ENCODE assay signal across 26 cellular contexts in genomic region chr10:11898033-11898371, GRCh38.
A peak's percentile ranks its signal among the peaks of the same experiment; 100 is the strongest.
DNase-seq lines count a peak whose midpoint lies in the region; ATAC-seq and TF ChIP-seq lines count a peak whose summit lies in the region.
"Had no signal": no experiment of that assay in that cellular context is flagged by ENCODE, and none has a peak within 500 bp of the region (broad histone marks: within the 10 kb centered on the region; RNA-seq: fewer than 3 reads in every experiment).

No MANE protein-coding gene starts in this region.

- H3K36me3 Mint-ChIP-seq in activated T-helper 17 cell treated with anti-CD3 and anti-CD28 coated beads, Interleukin-2, amount 50 U/mL, for 72 hours (ENCODE audit: low read depth): no peaks in the 10 kb centered on the region
- H3K36me3 Mint-ChIP-seq in naive thymus-derived CD4-positive, alpha-beta T cell: no peaks in the 10 kb centered on the region
- no peaks in the 10 kb centered on the region for H3K36me3 Mint-ChIP-seq in activated naive CD4-positive, alpha-beta T cell treated with anti-CD3 and anti-CD28 coated beads for 36 hours (ENCODE audit: low read depth)
- H3K36me3 Mint-ChIP-seq: activated naive CD4-positive, alpha-beta T cell treated with anti-CD3 and anti-CD28 coated beads, Interleukin-2, amount 50 U/mL, for 72 hours; CD4-positive, CD25-positive, alpha-beta regulatory T cell; naive thymus-derived CD8-positive, alpha-beta T cell had no signal

- TF ChIP-seq CTCF in right lobe of liver (IDR thresholded peaks at IDR 0.05): no peak
- no peak for TF ChIP-seq CTCF in thyroid gland (IDR thresholded peaks at IDR 0.05)

- WGBS in right lobe of liver (ENCODE audit: insufficient coverage, low coverage, low lambda C conversion rate, missing lambda C conversion rate): 59% methylated on average over 3 of the region's 3 CpGs
- WGBS in thyroid gland, 2 donors: 71 to 75% methylated on average over 3 of the region's 3 CpGs

- peaks cover 23% of the 10 kb centered on the region for H3K4me1 ChIP-seq in HUES6 (ENCODE audit: control insufficient read depth, insufficient read depth, low read length)
- H3K4me1 ChIP-seq in right lobe of liver: peaks cover 0 to 35% (median 15%) of the 10 kb centered on the region in 4 donors
- H3K4me1 ChIP-seq in thyroid gland: peaks cover 16 to 23% of the 10 kb centered on the region in 2 donors
- no peaks in the 10 kb centered on the region for H3K4me1 ChIP-seq in naive thymus-derived CD4-positive, alpha-beta T cell (ENCODE audit: control insufficient read depth in 2 of 2, insufficient read depth in 2 of 2, low read length in 2 of 2)
- H3K4me1 ChIP-seq: right atrium auricular region had no signal

- peaks cover 6% of the 10 kb centered on the region for H3K27me3 Mint-ChIP-seq in activated T-helper 17 cell treated with anti-CD3 and anti-CD28 coated beads, Interleukin-2, amount 50 U/mL, for 72 hours
- no peaks in the 10 kb centered on the region for H3K27me3 Mint-ChIP-seq in naive thymus-derived CD4-positive, alpha-beta T cell
- H3K27me3 Mint-ChIP-seq in activated naive CD4-positive, alpha-beta T cell treated with anti-CD3 and anti-CD28 coated beads for 36 hours (ENCODE audit: low read depth): no peaks in the 10 kb centered on the region
- H3K27me3 Mint-ChIP-seq: CD4-positive, CD25-positive, alpha-beta regulatory T cell had no signal

- H3K27ac Mint-ChIP-seq in activated T-helper 17 cell treated with anti-CD3 and anti-CD28 coated beads, Interleukin-2, amount 50 U/mL, for 72 hours: peak overlapping the region; percentile 6
- H3K27ac Mint-ChIP-seq in naive thymus-derived CD4-positive, alpha-beta T cell: no peak overlapping the region
- no peak overlapping the region for H3K27ac Mint-ChIP-seq in activated naive CD4-positive, alpha-beta T cell treated with anti-CD3 and anti-CD28 coated beads for 36 hours
- H3K27ac Mint-ChIP-seq: naive thymus-derived CD8-positive, alpha-beta T cell had no signal

- ATAC-seq in activated T-helper 17 cell treated with anti-CD3 and anti-CD28 coated beads, Interleukin-2, amount 50 U/mL, for 72 hours (replicated peaks): no peak
- ATAC-seq in right lobe of liver (no peak), HG03135 (IDR thresholded peaks at IDR 0.05; ENCODE audit: unreplicated experiment) (no peak)
- ATAC-seq in naive thymus-derived CD4-positive, alpha-beta T cell: no peak
- ATAC-seq: activated naive CD4-positive, alpha-beta T cell treated with anti-CD3 and anti-CD28 coated beads, Interleukin-2, amount 50 U/mL, for 72 hours; naive thymus-derived CD8-positive, alpha-beta T cell had no signal

- DNase-seq in right lobe of liver (no peak), thyroid gland (no peak)
- DNase-seq in naive thymus-derived CD4-positive, alpha-beta T cell: no peak
- no peak for DNase-seq in activated naive CD4-positive, alpha-beta T cell treated with anti-CD3 and anti-CD28 coated beads for 36 hours
- DNase-seq: anterior cingulate cortex; CD4-positive, CD25-positive, alpha-beta regulatory T cell; DMS 273 treated with DMSO at 0.1 percent for 48 hours; dorsolateral prefrontal cortex; head of caudate nucleus; left cardiac atrium; naive thymus-derived CD8-positive, alpha-beta T cell; NCI-H2171 treated with DMSO at 0.1 percent for 48 hours; NCI-H524; ovary; stimulated activated CD4-positive, alpha-beta T cell treated with anti-CD3 and anti-CD28 coated beads, Interleukin-12 subunit alpha, Interleukin-12 subunit beta, amount 100 ng/mL, for 4 hours; stimulated activated CD4-positive, alpha-beta T cell treated with anti-CD3 and anti-CD28 coated beads, Interleukin-4, amount 100 ng/mL, for 4 hours; stimulated activated naive CD4-positive, alpha-beta T cell; T-helper 2 cell; WERI-Rb-1 had no signal

- H3K36me3 ChIP-seq in HUES6 (ENCODE audit: control insufficient read depth, insufficient read depth, low read length) (no peaks in the 10 kb centered on the region), right lobe of liver (no peaks in the 10 kb centered on the region), thyroid gland (no peaks in the 10 kb centered on the region)
- no peaks in the 10 kb centered on the region for H3K36me3 ChIP-seq in naive thymus-derived CD4-positive, alpha-beta T cell (ENCODE audit: control insufficient read depth in 2 of 3, insufficient read depth in 3 of 3, low read length in 3 of 3)
- H3K36me3 ChIP-seq: ovary, right atrium auricular region, thoracic aorta, WERI-Rb-1 had no signal

- POLR2A ChIA-PET in naive thymus-derived CD4-positive, alpha-beta T cell (lab: Charles Lee): no interaction called here

- H3K9ac ChIP-seq in HUES6 (ENCODE audit: low read length): peak overlapping the region; percentile 34
- H3K9ac ChIP-seq: SK-N-SH had no signal

- peaks cover 6% of the 10 kb centered on the region for H3K4me1 Mint-ChIP-seq in activated T-helper 17 cell treated with anti-CD3 and anti-CD28 coated beads, Interleukin-2, amount 50 U/mL, for 72 hours
- peaks cover 0 to 2% (median 0%) of the 10 kb centered on the region in 7 donors for H3K4me1 Mint-ChIP-seq in naive thymus-derived CD4-positive, alpha-beta T cell
- H3K4me1 Mint-ChIP-seq in activated naive CD4-positive, alpha-beta T cell treated with anti-CD3 and anti-CD28 coated beads for 36 hours (ENCODE audit: low read depth): no peaks in the 10 kb centered on the region

- H3K9me3 ChIP-seq in HUES6 (ENCODE audit: control insufficient read depth, insufficient read depth, low read depth, low read length): no peaks in the 10 kb centered on the region
- H3K9me3 ChIP-seq in right lobe of liver: no peaks in the 10 kb centered on the region
- H3K9me3 ChIP-seq in thyroid gland: no peaks in the 10 kb centered on the region
- H3K9me3 ChIP-seq in naive thymus-derived CD4-positive, alpha-beta T cell (ENCODE audit: control insufficient read depth in 2 of 3, low read length in 3 of 3): no peaks in the 10 kb centered on the region
- H3K9me3 ChIP-seq: ovary, right atrium auricular region, SK-N-SH, thoracic aorta had no signal

- H3K9me3 Mint-ChIP-seq in activated T-helper 17 cell treated with anti-CD3 and anti-CD28 coated beads, Interleukin-2, amount 50 U/mL, for 72 hours: no peaks in the 10 kb centered on the region
- no peaks in the 10 kb centered on the region for H3K9me3 Mint-ChIP-seq in naive thymus-derived CD4-positive, alpha-beta T cell
- H3K9me3 Mint-ChIP-seq in activated naive CD4-positive, alpha-beta T cell treated with anti-CD3 and anti-CD28 coated beads for 36 hours: no peaks in the 10 kb centered on the region
- H3K9me3 Mint-ChIP-seq: activated naive CD4-positive, alpha-beta T cell treated with anti-CD3 and anti-CD28 coated beads, Interleukin-2, amount 50 U/mL, for 72 hours; naive thymus-derived CD8-positive, alpha-beta T cell had no signal

- H3K4me3 Mint-ChIP-seq in activated T-helper 17 cell treated with anti-CD3 and anti-CD28 coated beads, Interleukin-2, amount 50 U/mL, for 72 hours: no peak overlapping the region
- no peak overlapping the region for H3K4me3 Mint-ChIP-seq in naive thymus-derived CD4-positive, alpha-beta T cell
- no peak overlapping the region for H3K4me3 Mint-ChIP-seq in activated naive CD4-positive, alpha-beta T cell treated with anti-CD3 and anti-CD28 coated beads for 36 hours
- H3K4me3 Mint-ChIP-seq: naive thymus-derived CD8-positive, alpha-beta T cell had no signal

- no peak overlapping the region for H3K27ac ChIP-seq in HUES6 (ENCODE audit: low read depth, low read length)
- H3K27ac ChIP-seq in right lobe of liver: peak overlapping the region; percentile 75 to 91 (median 76)
- peak overlapping the region; percentile 75 to 97 (median 96) for H3K27ac ChIP-seq in thyroid gland
- no peak overlapping the region for H3K27ac ChIP-seq in naive thymus-derived CD4-positive, alpha-beta T cell (ENCODE audit: low read depth, low read length)
- H3K27ac ChIP-seq: dorsolateral prefrontal cortex, ovary, right atrium auricular region, thoracic aorta, WERI-Rb-1 had no signal

- TF ChIP-seq POLR2A in right lobe of liver (IDR thresholded peaks at IDR 0.05): peak; percentile 15
- TF ChIP-seq POLR2A in thyroid gland (IDR thresholded peaks at IDR 0.05): no peak

- intact Hi-C loops in right lobe of liver (cut with DNase I): no loop called here
- intact Hi-C loops in thyroid gland (cut with DNase I): no loop called here
- intact Hi-C loops in naive thymus-derived CD4-positive, alpha-beta T cell (cut with micrococcal nuclease): no loop called here
- intact Hi-C loops in activated naive CD4-positive, alpha-beta T cell treated with anti-CD3 and anti-CD28 coated beads for 36 hours (cut with micrococcal nuclease): no loop called here

- CTCF ChIA-PET in naive thymus-derived CD4-positive, alpha-beta T cell (lab: Charles Lee): no interaction called here
- CTCF ChIA-PET in activated naive CD4-positive, alpha-beta T cell treated with anti-CD3 and anti-CD28 coated beads for 36 hours (lab: Charles Lee): no interaction called here

- H3K27me3 ChIP-seq in HUES6 (ENCODE audit: control insufficient read depth, insufficient read depth, low read length) (no peaks in the 10 kb centered on the region), right lobe of liver (no peaks in the 10 kb centered on the region), thyroid gland (no peaks in the 10 kb centered on the region)
- no peaks in the 10 kb centered on the region for H3K27me3 ChIP-seq in naive thymus-derived CD4-positive, alpha-beta T cell (ENCODE audit: control insufficient read depth in 2 of 2, insufficient read depth in 2 of 2, low read length in 2 of 2)
- H3K27me3 ChIP-seq: ovary, right atrium auricular region had no signal

- no peak overlapping the region for H3K4me3 ChIP-seq in HUES6 (ENCODE audit: low read depth, low read length)
- H3K4me3 ChIP-seq in right lobe of liver: no peak overlapping the region
- H3K4me3 ChIP-seq in thyroid gland (replicated peaks in 1 of 3): no peak overlapping the region
- no peak overlapping the region for H3K4me3 ChIP-seq in naive thymus-derived CD4-positive, alpha-beta T cell (ENCODE audit: low read length)
- H3K4me3 ChIP-seq: dorsolateral prefrontal cortex, ovary, right atrium auricular region, thoracic aorta had no signal

Comparison
In these comparisons a context has a peak if more than half of its experiments do, and no peak if none do; other contexts are left out.
1. H3K27ac ChIP-seq: peak in right lobe of liver (3 of 3) and thyroid gland (3 of 3); none in HUES6 (single experiment) and naive thymus-derived CD4-positive, alpha-beta T cell (single experiment).